9 cellular contexts compared by ENCODE assay signal in the genomic region with DNA sequence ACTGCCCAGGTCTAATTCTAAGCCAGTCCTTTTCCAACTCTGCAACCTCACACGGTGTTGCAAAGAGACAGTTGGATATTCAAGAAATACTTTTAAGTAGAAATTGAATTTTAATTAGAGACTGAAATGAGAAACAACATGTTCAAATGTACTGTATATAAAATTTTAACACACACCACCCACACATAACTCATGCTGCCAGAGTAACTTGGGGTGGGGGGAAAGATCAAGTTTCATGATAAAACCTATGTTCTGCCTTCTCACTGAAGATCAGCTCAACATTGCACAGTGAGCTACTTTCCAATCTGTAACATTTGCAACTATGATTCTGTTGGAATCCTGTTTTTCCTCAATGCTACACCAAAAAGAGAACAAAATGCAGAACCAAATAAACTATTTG.
"Had no signal": no experiment of that assay in that cellular context is flagged by ENCODE, and none has a peak within 500 bp of the region (broad histone marks: within the 10 kb centered on the region; RNA-seq: fewer than 3 reads in every experiment).

No MANE protein-coding gene starts in this region.

- H3K27ac ChIP-seq: GM23248, HL-60 had no signal

- H3K9me3 ChIP-seq: HAP-1 had no signal

- DNase-seq: GM23248, GOT3, H7, HFFc6, KG1 had no signal

- H3K4me3 ChIP-seq: GM23248, HAP-1 had no signal

- ATAC-seq: HCT116, HepG2 had no signal

- H3K36me3 ChIP-seq: HAP-1 had no signal
